Comparison of ENCODE assay signal across 10 cellular contexts in genomic region chr4:38119663-38120374, GRCh38.
DNase-seq lines count a peak whose midpoint lies in the region; ATAC-seq and TF ChIP-seq lines count a peak whose summit lies in the region.
"Had no signal": no experiment of that assay in that cellular context is flagged by ENCODE, and none has a peak within 500 bp of the region (broad histone marks: within the 10 kb centered on the region; RNA-seq: fewer than 3 reads in every experiment).

No MANE protein-coding gene starts in this region.

- no peak for TF ChIP-seq EP300 in stomach (IDR thresholded peaks at IDR 0.05)

- H3K27ac ChIP-seq in heart left ventricle (peak overlapping the region in 8 of 12 donors; percentile 14 to 58 (median 32)), stomach (peak overlapping the region in 3 of 5 donors; percentile 31 to 55 (median 37))

- TF ChIP-seq POLR2A in heart left ventricle (IDR thresholded peaks at IDR 0.05) (no peak), stomach (IDR thresholded peaks at IDR 0.05) (no peak)

- no peak for TF ChIP-seq CTCF in heart left ventricle (IDR thresholded peaks at IDR 0.05)
- TF ChIP-seq CTCF in stomach (IDR thresholded peaks at IDR 0.05): no peak

- H3K9me3 ChIP-seq in heart left ventricle (no peaks in the 10 kb centered on the region), stomach (no peaks in the 10 kb centered on the region)

- H3K36me3 ChIP-seq in heart left ventricle (peaks cover 0 to 94% (median 82%) of the 10 kb centered on the region in 9 donors), stomach (peaks cover 11 to 65% (median 51%) of the 10 kb centered on the region in 4 donors)

- H3K4me3 ChIP-seq in heart left ventricle: no peak overlapping the region
- H3K4me3 ChIP-seq in stomach: no peak overlapping the region

- 68 to 72% (median 70%) methylated on average over 7 of the region's 7 CpGs for WGBS in heart left ventricle, 4 donors
- 59 to 79% (median 73%) methylated on average over 7 of the region's 7 CpGs for WGBS in stomach, 5 donors

- intact Hi-C loops in heart left ventricle (cut with DNase I) (loop anchor here in 1 of 10 donors (5.0 kb wide), 1 partner anchor 58 kb away; no protein-coding TSS in a partner anchor), stomach (cut with DNase I; ENCODE audit: low total_unique reads) (no loop called here)

- DNase-seq in NCI-H2107 treated with DMSO at 0.1 percent for 48 hours (lab: John Stamatoyannopoulos, UW; ENCODE audit: unreplicated experiment) (peak; percentile 7), NCI-H2107 (lab: John Stamatoyannopoulos, UW) (no peak), SK-MEL-5 (ENCODE audit: low read depth, low spot score) (peak; percentile 47), heart left ventricle (peak in 3 of 5 donors; percentile 40 to 67 (median 48)), stomach (no peak)
- no peak for DNase-seq in activated effector memory CD4-positive, alpha-beta T cell treated with Interleukin-2 at 50 U/mL for 16 hours
- DNase-seq: activated CD4-positive, alpha-beta T cell treated with anti-CD3 and anti-CD28 coated beads, Interleukin-2, amount 50 U/mL, for 1 hour; NCI-H526 had no signal

- peaks cover 0 to 34% (median 8%) of the 10 kb centered on the region in 12 donors for H3K4me1 ChIP-seq in heart left ventricle
- peaks cover 0 to 38% (median 14%) of the 10 kb centered on the region in 4 donors for H3K4me1 ChIP-seq in stomach

- H3K27me3 ChIP-seq in heart left ventricle: no peaks in the 10 kb centered on the region
- H3K27me3 ChIP-seq in stomach: no peaks in the 10 kb centered on the region

- ATAC-seq in heart left ventricle (peak in 3 of 4 donors; percentile 33 to 74 (median 73)), GM18502 (IDR thresholded peaks at IDR 0.05; ENCODE audit: poor library complexity, unreplicated experiment) (no peak), HG02798 (IDR thresholded peaks at IDR 0.05; ENCODE audit: poor library complexity, unreplicated experiment) (no peak)

- in situ Hi-C loops in SK-MEL-5 (cut with HindIII; ENCODE audit: low pct_unique_long_range_greater_than_20kb, low sequenced_read_pairs): no loop called here

Comparison
In these comparisons a context has a peak if more than half of its experiments do, and no peak if none do; other contexts are left out.
1. DNase-seq: peak in NCI-H2107 treated with DMSO at 0.1 percent for 48 hours (single experiment), SK-MEL-5 (single experiment) and heart left ventricle (3 of 5); none in NCI-H2107 (single experiment), stomach (single experiment) and activated effector memory CD4-positive, alpha-beta T cell treated with Interleukin-2 at 50 U/mL for 16 hours (single experiment).
2. ATAC-seq: peak in heart left ventricle (3 of 4); none in GM18502 (single experiment) and HG02798 (single experiment).